In genomic region chr6:89079611-89080213, GRCh38 we compare ENCODE assay signal across 8 cellular contexts. TPM values are rescaled to one million over a fixed set of nuclear protein-coding genes. Genes with fewer than 3 reads are reported as not detected.
DNase-seq lines count a peak whose midpoint lies in the region; ATAC-seq and TF ChIP-seq lines count a peak whose summit lies in the region.

No MANE protein-coding gene starts in this region.

- peak overlapping the region; percentile 97 for H3K27ac ChIP-seq in fibroblast of lung (ENCODE audit: insufficient read depth, low read length)

- peaks cover 13 to 33% (median 30%) of the 10 kb centered on the region in 4 donors for H3K4me1 Mint-ChIP-seq in naive thymus-derived CD8-positive, alpha-beta T cell

- H3K27me3 ChIP-seq in fibroblast of lung (ENCODE audit: control insufficient read depth, insufficient read depth, low read length), result no peaks in the 10 kb centered on the region

- peak overlapping the region; percentile 81 for H2AFZ ChIP-seq in fibroblast of lung (ENCODE audit: low read length)

- H3K79me2 ChIP-seq in fibroblast of lung (ENCODE audit: control insufficient read depth, insufficient read depth, low read length), result peaks cover 28% of the 10 kb centered on the region

- peak overlapping the region; percentile 93 to 100 (median 98) for H3K27ac Mint-ChIP-seq in naive thymus-derived CD8-positive, alpha-beta T cell

- no peak for TF ChIP-seq CTCF in AG10803 (conservative IDR thresholded peaks at IDR 0.05; ENCODE audit: low read length)
- TF ChIP-seq CTCF in fibroblast of lung (conservative IDR thresholded peaks at IDR 0.05 in 1 of 2, IDR thresholded peaks at IDR 0.05 in 1 of 2; ENCODE audit: low read depth in 1 of 2, low read length in 2 of 2), result no peak

- H3K27me3 Mint-ChIP-seq in naive thymus-derived CD8-positive, alpha-beta T cell, result no peaks in the 10 kb centered on the region

- H3K4me3 Mint-ChIP-seq in naive thymus-derived CD8-positive, alpha-beta T cell, result peak overlapping the region; percentile 88 to 99 (median 98)

- DNase-seq in AG10803 (ENCODE audit: low read depth) (peak; percentile 58), OCI-M1 (lab: John Stamatoyannopoulos, UW) (peak; percentile 88), fibroblast of lung (ENCODE audit: low read depth in 2 of 2) (peak; percentile 70 to 85), superior temporal gyrus (ENCODE audit: extremely low spot score) (peak; percentile 88)
- DNase-seq in activated T-helper 1 cell treated with anti-CD3 and anti-CD28 coated beads, Interleukin-2, amount 50 U/mL, for 16 hours (ENCODE audit: low read depth in 1 of 2, low spot score in 1 of 2), result peak; percentile 25 to 29
- peak; percentile 34 to 87 (median 62) for DNase-seq in naive thymus-derived CD8-positive, alpha-beta T cell

- peak; percentile 19 for ATAC-seq in GM21447 (IDR thresholded peaks at IDR 0.05; ENCODE audit: unreplicated experiment)
- peak; percentile 15 to 39 for ATAC-seq in naive thymus-derived CD8-positive, alpha-beta T cell
- ATAC-seq in GM18519 (IDR thresholded peaks at IDR 0.05; ENCODE audit: low FRiP score, unreplicated experiment), result no peak

- H3K9me3 Mint-ChIP-seq in naive thymus-derived CD8-positive, alpha-beta T cell, result no peaks in the 10 kb centered on the region

- H4K20me1 ChIP-seq in fibroblast of lung (ENCODE audit: control insufficient read depth, extremely low read depth, insufficient read depth, low read length), result no peaks in the 10 kb centered on the region

- peak overlapping the region; percentile 62 for H3K4me3 ChIP-seq in AG10803 (ENCODE audit: low read length)
- H3K4me3 ChIP-seq in fibroblast of lung (replicated peaks in 1 of 4; ENCODE audit: control extremely low read depth in 1 of 4, insufficient read depth in 1 of 4, low read depth in 3 of 4, low read length in 4 of 4), result peak overlapping the region; percentile 66 to 98 (median 74)

- no peaks in the 10 kb centered on the region for H3K4me1 ChIP-seq in fibroblast of lung (ENCODE audit: control insufficient read depth, extremely low read depth, insufficient read depth, low read length)

- H3K9ac ChIP-seq in fibroblast of lung (ENCODE audit: insufficient read depth, low read length), result peak overlapping the region; percentile 61

- H3K36me3 ChIP-seq in fibroblast of lung (ENCODE audit: control insufficient read depth, insufficient read depth, low read length), result no peaks in the 10 kb centered on the region

- peaks cover 14 to 29% (median 24%) of the 10 kb centered on the region in 3 donors for H3K36me3 Mint-ChIP-seq in naive thymus-derived CD8-positive, alpha-beta T cell

- POLR2A ChIA-PET in naive thymus-derived CD8-positive, alpha-beta T cell (lab: Charles Lee), result interaction anchor here (0.6 to 6.0 kb wide), 23 partner anchors 9 to 1925 kb away, joined by 3 to 105 read pairs (median 4); partner anchors contain the start of genes LYRM2, MAP3K7, PM20D2 and RNGTT

- peak overlapping the region; percentile 87 for H3K4me2 ChIP-seq in fibroblast of lung (ENCODE audit: extremely low read depth, insufficient read depth, low read length)

- no peaks in the 10 kb centered on the region for H3K9me3 ChIP-seq in fibroblast of lung (ENCODE audit: control insufficient read depth, insufficient read depth, low read depth, low read length)

RNA-seq across cellular contexts. Expression of gene PNRC1, which starts 0.8 kb away (rescaled TPM):
- 65.1 and 73.7 TPM in 2 replicates for total RNA-seq in fibroblast of lung
- polyA plus RNA-seq in fibroblast of lung, result 11.2 and 14.9 TPM in 2 replicates
- 36.2 and 67.4 TPM in 2 replicates for polyA plus RNA-seq in fibroblast of lung (2012)
- 8.3 and 13.7 TPM in 2 replicates for polyA minus RNA-seq in fibroblast of lung (ENCODE audit: low replicate concordance)
- 100 to 1,000 TPM; 645 to 699 TPM for total RNA-seq in naive thymus-derived CD8-positive, alpha-beta T cell
- polyA plus RNA-seq in naive thymus-derived CD8-positive, alpha-beta T cell, result 100 to 1,000 TPM; 561 to 737 (median 604) TPM

RNA-seq across cellular contexts. Expression of gene SRSF12, which starts 38.2 kb away (rescaled TPM):
- total RNA-seq in fibroblast of lung, result 0.33 and 0.51 TPM in 2 replicates
- polyA plus RNA-seq in fibroblast of lung, result 0.10 and 0.11 TPM in 2 replicates
- 0.06 and 0.07 TPM in 2 replicates for polyA plus RNA-seq in fibroblast of lung (2012)
- polyA minus RNA-seq in fibroblast of lung (ENCODE audit: low replicate concordance), result not detected in 2 replicates
- not detected for total RNA-seq in naive thymus-derived CD8-positive, alpha-beta T cell
- under 1 TPM in 2 of 3 donors, not detected in 1; 0.05 to 0.20 TPM for polyA plus RNA-seq in naive thymus-derived CD8-positive, alpha-beta T cell

Comparison
In these comparisons a context has a peak if more than half of its experiments do, and no peak if none do; other contexts are left out.
1. DNase-seq: peak in every context shown above with its lines; median percentile 88 in OCI-M1; 88 in superior temporal gyrus; 78 in fibroblast of lung; 62 in naive thymus-derived CD8-positive, alpha-beta T cell; 58 in AG10803; 27 in activated T-helper 1 cell treated with anti-CD3 and anti-CD28 coated beads, Interleukin-2, amount 50 U/mL, for 16 hours.